Comparison of ENCODE assay signal across 10 cellular contexts in the genomic region with DNA sequence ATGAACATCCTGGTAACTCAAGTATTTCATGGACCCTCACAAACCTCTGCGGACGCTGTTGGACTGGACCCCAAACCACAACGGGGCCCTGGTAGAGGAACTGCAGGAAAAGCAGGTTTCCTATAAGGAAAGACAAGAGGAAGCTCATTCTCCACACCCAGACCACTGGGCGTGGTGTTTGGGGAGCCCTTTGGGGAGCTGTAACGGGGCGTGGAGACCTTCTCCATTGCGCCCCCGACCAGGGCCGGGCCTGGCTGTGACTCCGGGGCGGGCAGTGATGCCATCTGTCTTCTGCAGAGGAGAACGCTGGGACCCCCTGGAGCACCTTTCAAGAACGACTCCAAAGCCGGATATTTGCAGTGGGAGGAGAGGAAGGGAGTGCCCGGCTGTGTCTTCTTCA.
"Had no signal": no experiment of that assay in that cellular context is flagged by ENCODE, and none has a peak within 500 bp of the region (broad histone marks: within the 10 kb centered on the region; RNA-seq: fewer than 3 reads in every experiment).

No MANE protein-coding gene starts in this region.

- H3K4me1 ChIP-seq: ascending aorta, parathyroid adenoma had no signal

- DNase-seq: activated CD4-positive, alpha-beta memory T cell treated with anti-CD3 and anti-CD28 coated beads for 36 hours; activated CD8-positive, alpha-beta memory T cell treated with anti-CD3 and anti-CD28 coated beads, Interleukin-2, amount 50 U/mL, for 4 hours; effector CD8-positive, alpha-beta T cell; kidney glomerular epithelial cell; retina; stimulated activated CD4-positive, alpha-beta T cell treated with anti-CD3 and anti-CD28 coated beads, Interleukin-4, amount 100 ng/mL, for 1 hour had no signal

- H3K27me3 ChIP-seq: ascending aorta, hepatocyte had no signal

- H3K9me3 ChIP-seq: ascending aorta had no signal

- H3K36me3 ChIP-seq: ascending aorta had no signal

- H3K4me3 ChIP-seq: ascending aorta, hepatocyte had no signal

- H3K27ac ChIP-seq: ascending aorta, hepatocyte, parathyroid adenoma had no signal

- ATAC-seq: activated CD4-positive, CD25-positive, alpha-beta regulatory T cell treated with anti-CD3 and anti-CD28 coated beads, Interleukin-2, amount 50 U/mL, for 24 hours had no signal
